ENCODE assay signal across 7 cellular contexts in the genomic region with DNA sequence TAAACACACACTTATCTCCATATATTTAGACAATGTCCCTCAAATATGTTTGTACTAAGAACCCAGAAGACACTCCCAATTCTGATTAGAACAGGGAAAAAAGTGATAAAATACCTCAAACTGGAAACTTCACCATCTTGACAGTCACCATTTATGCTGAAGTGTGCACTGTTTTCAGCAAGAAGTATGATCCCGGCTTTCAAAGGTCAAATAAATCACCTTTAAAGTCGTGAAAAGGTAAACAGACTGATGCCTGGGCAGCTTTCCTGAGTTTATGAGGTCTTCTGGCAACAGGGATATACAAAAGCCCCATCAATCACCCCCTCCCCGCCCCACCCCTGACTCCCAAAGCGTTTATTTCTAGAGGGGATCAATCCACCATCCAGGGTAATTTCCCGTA.
"Had no signal": no experiment of that assay in that cellular context is flagged by ENCODE, and none has a peak within 500 bp of the region (broad histone marks: within the 10 kb centered on the region; RNA-seq: fewer than 3 reads in every experiment).

No MANE protein-coding gene starts in this region.

- H3K4me3 Mint-ChIP-seq: GM23338, H9, IgD-negative memory B cell had no signal

- H3K4me3 ChIP-seq: GM23338 had no signal

- H3K27ac Mint-ChIP-seq: GM23338, H9, IgD-negative memory B cell had no signal

- H3K9me3 Mint-ChIP-seq: GM23338, H9, IgD-negative memory B cell had no signal

- DNase-seq: H9, HCEC 1CT, KBM-7 had no signal

- ATAC-seq: GM23338, HepG2 had no signal

- H3K36me3 Mint-ChIP-seq: IgD-negative memory B cell had no signal

- H3K27ac ChIP-seq: HL-60 had no signal
